Comparison of ENCODE assay signal across 8 cellular contexts in the genomic region with DNA sequence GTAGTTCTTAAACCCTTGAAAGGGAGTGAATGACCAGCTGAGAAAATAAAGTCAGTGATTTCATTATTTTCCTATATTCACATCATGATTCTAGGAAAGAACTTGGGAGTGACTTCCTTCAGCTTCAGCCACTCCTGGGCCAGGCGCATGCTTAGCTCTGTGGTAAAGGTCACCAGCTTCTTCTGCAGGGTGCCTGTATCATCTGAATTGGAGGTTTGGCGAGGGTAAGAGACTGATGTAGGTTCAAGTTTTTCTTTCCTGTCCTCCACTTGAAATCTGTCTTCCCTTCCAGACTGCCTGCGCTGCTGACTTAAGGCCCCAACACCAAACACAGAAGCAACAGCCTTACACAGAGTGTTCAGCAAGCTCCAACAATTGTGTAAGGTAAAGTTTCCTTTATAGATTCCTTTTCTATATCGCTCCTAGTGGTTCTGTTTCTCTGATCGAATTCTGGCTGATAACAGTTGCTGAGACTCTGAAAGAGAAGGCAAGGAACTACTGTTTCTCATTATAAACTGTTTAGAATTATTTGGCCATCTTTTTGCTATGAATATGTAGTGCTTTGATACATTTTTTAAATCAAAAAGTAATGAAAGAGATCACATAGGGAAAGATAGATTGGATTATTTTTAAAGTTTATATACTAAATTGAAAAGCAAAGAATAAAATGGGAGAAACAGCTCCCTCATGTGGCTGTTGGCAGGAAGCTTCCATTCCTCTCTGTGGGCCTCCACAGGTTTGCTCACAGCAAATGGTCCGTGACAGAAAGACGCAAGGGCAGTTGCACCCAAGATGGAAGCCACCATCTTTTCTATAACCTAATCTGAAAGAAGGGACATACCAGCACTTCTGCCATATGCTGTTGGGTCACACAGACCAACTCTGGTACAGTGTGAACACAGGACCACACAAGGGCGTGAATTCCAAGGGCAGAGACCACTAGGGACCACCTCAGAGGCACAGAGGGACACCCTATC. TPM values are rescaled to one million over a fixed set of nuclear protein-coding genes. Genes with fewer than 3 reads are reported as not detected.
DNase-seq lines count a peak whose midpoint lies in the region; ATAC-seq, FAIRE-seq and TF ChIP-seq lines count a peak whose summit lies in the region.

No MANE protein-coding gene starts in this region.

- peak; percentile 77 for ATAC-seq in GM19395 (IDR thresholded peaks at IDR 0.05; ENCODE audit: unreplicated experiment)
- ATAC-seq in GM19467 (IDR thresholded peaks at IDR 0.05; ENCODE audit: unreplicated experiment) = no peak

- H3K27ac ChIP-seq in PC-9 = no peak overlapping the region
- no peak overlapping the region for H3K27ac ChIP-seq in brain microvascular endothelial cell

- no peak overlapping the region for H2AFZ ChIP-seq in PC-9

- H3F3A ChIP-seq in PC-9 (ENCODE audit: insufficient read depth, low read depth) = peaks cover 22% of the 10 kb centered on the region; the same call in 1 of the 2 replicates

- no peaks in the 10 kb centered on the region for H3K27me3 ChIP-seq in PC-9 (ENCODE audit: insufficient read depth, low read depth)
- no peaks in the 10 kb centered on the region for H3K27me3 ChIP-seq in brain microvascular endothelial cell (replicated peaks)

- peaks cover 34% of the 10 kb centered on the region for H3K4me1 ChIP-seq in PC-9 (replicated peaks; ENCODE audit: insufficient read depth)

- POLR2A ChIA-PET in PC-9 (lab: Charles Lee; ENCODE audit: unreplicated experiment) = interaction anchor here (0.6 to 0.7 kb wide), 2 partner anchors 12 to 14 kb away, joined by 5 to 10 read pairs; partner anchors contain the start of gene GATAD1

- H3K36me3 ChIP-seq in PC-9 (ENCODE audit: low read depth) (no peaks in the 10 kb centered on the region; the same call in 1 of the 2 replicates), brain microvascular endothelial cell (replicated peaks) (peaks cover 6% of the 10 kb centered on the region)

- H4K20me1 ChIP-seq in PC-9 (ENCODE audit: insufficient read depth) = no peaks in the 10 kb centered on the region; the same call in 1 of the 2 replicates

- no peak overlapping the region for H3K4me3 ChIP-seq in PC-9
- H3K4me3 ChIP-seq in brain microvascular endothelial cell (ENCODE audit: low read depth, low read length) = no peak overlapping the region

- H3K79me2 ChIP-seq in PC-9 (ENCODE audit: low read depth) = no peaks in the 10 kb centered on the region

- intact Hi-C loops in PC-9 (cut with micrococcal nuclease; ENCODE audit: unreplicated experiment) = loop anchor here (2.0 to 5.0 kb wide), 3 partner anchors 66 to 771 kb away; partner anchors contain the start of genes MTERF1, PEX1, RBM48 and VPS50

- no TSS peak for BruUV-seq in PC-9 (replicated peaks; lab: Mats Ljungman, UMichigan)

- no peaks in the 10 kb centered on the region for H3K9me3 ChIP-seq in PC-9 (ENCODE audit: insufficient read depth, low read depth)

- peak; percentile 17 for FAIRE-seq in urothelium cell line (lab: Jason Lieb, UNC)

- no peak overlapping the region for H3K4me2 ChIP-seq in PC-9

- no peaks in the 10 kb centered on the region for H3K9me2 ChIP-seq in PC-9 (ENCODE audit: insufficient read depth)

- DNase-seq in DMS153 treated with DMSO at 0.1 percent for 48 hours (lab: John Stamatoyannopoulos, UW; ENCODE audit: unreplicated experiment) (peak; percentile 57), HT1080 (ENCODE audit: low read depth) (peak; percentile 38), PC-9 (peak in 1 of 2 experiments; percentile 29), brain microvascular endothelial cell (peak; percentile 30), medulla oblongata (ENCODE audit: extremely low spot score) (peak; percentile 13), urothelium cell line (ENCODE audit: low spot score) (peak; percentile 73)

- TF ChIP-seq CTCF in PC-9 (conservative IDR thresholded peaks at IDR 0.05) (peak; percentile 81), brain microvascular endothelial cell (IDR thresholded peaks at IDR 0.05; ENCODE audit: low read depth, low read length, missing control alignments) (peak; percentile 88)

- in situ Hi-C loops in brain microvascular endothelial cell (cut with HindIII; ENCODE audit: low pct_ligation_motif_present, low sequenced_read_pairs) = no loop called here

- CTCF ChIA-PET in PC-9 (lab: Charles Lee) = interaction anchor here (0.5 to 1.0 kb wide), 5 partner anchors 67 to 927 kb away, joined by 3 to 10 read pairs (median 5); partner anchors contain the start of genes AKAP9, PEX1 and RBM48

RNA-seq across cellular contexts. Expression of gene GATAD1, which starts 14.0 kb away (rescaled TPM):
- 20.1 and 24.6 TPM in 2 replicates for total RNA-seq in HT1080 (2014; rRNA removed; shearing (Covaris generic))
- 27.2 and 34.0 TPM in 2 replicates for polyA plus RNA-seq in HT1080 (2015; cell fraction: cytosol; rRNA removed)
- polyA plus RNA-seq in HT1080 (2015; cell fraction: nucleus; rRNA removed) = 85.6 and 106 TPM in 2 replicates
- total RNA-seq in PC-9 (2021) = 39.4 and 41.7 TPM in 2 replicates

RNA-seq across cellular contexts. Expression of gene ERVW-1, which starts 16.4 kb away (rescaled TPM):
- not detected in 2 replicates for total RNA-seq in HT1080 (2014; rRNA removed; shearing (Covaris generic))
- polyA plus RNA-seq in HT1080 (2015; cell fraction: cytosol; rRNA removed) = not detected in 2 replicates
- not detected in 2 replicates for polyA plus RNA-seq in HT1080 (2015; cell fraction: nucleus; rRNA removed)
- not detected in 2 replicates for total RNA-seq in PC-9 (2021)
